Comparison of ENCODE assay signal across 6 cellular contexts in genomic region chr2:129015886-129016285, GRCh38.
"Had no signal": no experiment of that assay in that cellular context is flagged by ENCODE, and none has a peak within 500 bp of the region (broad histone marks: within the 10 kb centered on the region; RNA-seq: fewer than 3 reads in every experiment).

No MANE protein-coding gene starts in this region.

- H3K4me3 ChIP-seq: GM23338 had no signal

- DNase-seq: H9, HCEC 1CT, KBM-7 had no signal

- H2AFZ ChIP-seq: GM23338 had no signal

- H3K4me2 ChIP-seq: GM23338 had no signal

- H3K27ac ChIP-seq: HL-60 had no signal

- ATAC-seq: GM23338, HepG2 had no signal
